1 cellular context compared by ENCODE assay signal in genomic region chr16:67406111-67406593, GRCh38.
TF ChIP-seq lines count a peak whose summit lies in the region.

No MANE protein-coding gene starts in this region.

TF ChIP-seq in SK-N-SH, 30 proteins besides CTCF, POLR2A, EP300 and RAD21:
- TF ChIP-seq ZBTB33 (IDR thresholded peaks at IDR 0.05; ENCODE audit: borderline replicate concordance, low read depth): no peak
- no peak for TF ChIP-seq SMC3 (IDR thresholded peaks at IDR 0.05; ENCODE audit: low read depth, low read length)
- TF ChIP-seq NFIC (IDR thresholded peaks at IDR 0.05; ENCODE audit: borderline replicate concordance): peak; percentile 56
- TF ChIP-seq YY1 (IDR thresholded peaks at IDR 0.05; ENCODE audit: low read depth): 0 out of 2 replicates have a peak, but pooled peaks have one; percentile 26
TF ChIP-seq in SK-N-SH: peak in this region for 2.
